Comparison of ENCODE assay signal across 1 cellular context in the genomic region with DNA sequence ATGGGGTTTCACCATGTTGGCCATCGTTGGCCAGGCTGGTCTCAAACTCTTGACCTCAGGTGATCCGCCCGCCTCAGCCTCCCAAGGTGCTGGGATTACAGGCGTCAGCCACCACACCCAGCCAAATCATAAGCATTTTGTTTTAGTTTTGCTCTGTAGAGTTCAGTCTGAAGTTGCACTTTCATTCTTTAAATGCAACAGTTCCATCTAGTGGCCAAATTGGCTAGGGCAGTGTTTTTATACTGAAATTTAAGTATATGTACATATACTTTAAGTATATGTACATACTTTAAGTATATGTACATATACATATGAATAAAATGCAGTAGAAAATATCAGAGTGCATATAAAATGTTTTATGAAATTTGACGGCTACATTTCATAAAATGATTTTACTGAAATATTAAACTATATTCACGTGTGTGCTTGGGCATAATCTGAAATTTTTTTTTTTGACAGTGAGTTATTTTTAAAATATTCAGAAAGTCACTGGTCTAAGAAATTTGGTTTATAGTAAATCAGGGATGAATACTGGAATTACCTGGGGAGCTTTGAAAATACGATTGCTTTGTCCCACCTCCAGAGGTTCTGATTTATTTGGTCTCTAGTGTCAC.
TF ChIP-seq lines count a peak whose summit lies in the region.

No MANE protein-coding gene starts in this region.

TF ChIP-seq in HCT116, 20 proteins besides CTCF, POLR2A, EP300 and RAD21 (continued from another document):
- TF ChIP-seq, protein P1, sequence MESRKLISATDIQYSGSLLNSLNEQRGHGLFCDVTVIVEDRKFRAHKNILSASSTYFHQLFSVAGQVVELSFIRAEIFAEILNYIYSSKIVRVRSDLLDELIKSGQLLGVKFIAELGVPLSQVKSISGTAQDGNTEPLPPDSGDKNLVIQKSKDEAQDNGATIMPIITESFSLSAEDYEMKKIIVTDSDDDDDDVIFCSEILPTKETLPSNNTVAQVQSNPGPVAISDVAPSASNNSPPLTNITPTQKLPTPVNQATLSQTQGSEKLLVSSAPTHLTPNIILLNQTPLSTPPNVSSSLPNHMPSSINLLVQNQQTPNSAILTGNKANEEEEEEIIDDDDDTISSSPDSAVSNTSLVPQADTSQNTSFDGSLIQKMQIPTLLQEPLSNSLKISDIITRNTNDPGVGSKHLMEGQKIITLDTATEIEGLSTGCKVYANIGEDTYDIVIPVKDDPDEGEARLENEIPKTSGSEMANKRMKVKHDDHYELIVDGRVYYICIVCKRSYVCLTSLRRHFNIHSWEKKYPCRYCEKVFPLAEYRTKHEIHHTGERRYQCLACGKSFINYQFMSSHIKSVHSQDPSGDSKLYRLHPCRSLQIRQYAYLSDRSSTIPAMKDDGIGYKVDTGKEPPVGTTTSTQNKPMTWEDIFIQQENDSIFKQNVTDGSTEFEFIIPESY (IDR thresholded peaks at IDR 0.05; ENCODE audit: extremely low read depth, insufficient replicate concordance, low read length), result no peak
- no peak for TF ChIP-seq EZH2 (IDR thresholded peaks at IDR 0.05)
- TF ChIP-seq CBX3 (IDR thresholded peaks at IDR 0.05; ENCODE audit: low read depth), result no peak
- no peak for TF ChIP-seq CEBPB (IDR thresholded peaks at IDR 0.05; ENCODE audit: low read depth)
- TF ChIP-seq ZNF274 (IDR thresholded peaks at IDR 0.05; ENCODE audit: low read depth, low read length), result no peak
- TF ChIP-seq YY1 (IDR thresholded peaks at IDR 0.05; ENCODE audit: extremely low read depth, insufficient replicate concordance, low read depth, low read length), result no peak
- no peak for TF ChIP-seq JUND (IDR thresholded peaks at IDR 0.05)
- TF ChIP-seq TCF7L2 (IDR thresholded peaks at IDR 0.05; ENCODE audit: borderline replicate concordance, extremely low read depth, insufficient read depth, insufficient read length), result no peak
- TF ChIP-seq FOSL1 (IDR thresholded peaks at IDR 0.05; ENCODE audit: low read depth), result no peak
- no peak for TF ChIP-seq ELF1 (IDR thresholded peaks at IDR 0.05; ENCODE audit: borderline replicate concordance, low read depth)
- TF ChIP-seq, protein P2, sequence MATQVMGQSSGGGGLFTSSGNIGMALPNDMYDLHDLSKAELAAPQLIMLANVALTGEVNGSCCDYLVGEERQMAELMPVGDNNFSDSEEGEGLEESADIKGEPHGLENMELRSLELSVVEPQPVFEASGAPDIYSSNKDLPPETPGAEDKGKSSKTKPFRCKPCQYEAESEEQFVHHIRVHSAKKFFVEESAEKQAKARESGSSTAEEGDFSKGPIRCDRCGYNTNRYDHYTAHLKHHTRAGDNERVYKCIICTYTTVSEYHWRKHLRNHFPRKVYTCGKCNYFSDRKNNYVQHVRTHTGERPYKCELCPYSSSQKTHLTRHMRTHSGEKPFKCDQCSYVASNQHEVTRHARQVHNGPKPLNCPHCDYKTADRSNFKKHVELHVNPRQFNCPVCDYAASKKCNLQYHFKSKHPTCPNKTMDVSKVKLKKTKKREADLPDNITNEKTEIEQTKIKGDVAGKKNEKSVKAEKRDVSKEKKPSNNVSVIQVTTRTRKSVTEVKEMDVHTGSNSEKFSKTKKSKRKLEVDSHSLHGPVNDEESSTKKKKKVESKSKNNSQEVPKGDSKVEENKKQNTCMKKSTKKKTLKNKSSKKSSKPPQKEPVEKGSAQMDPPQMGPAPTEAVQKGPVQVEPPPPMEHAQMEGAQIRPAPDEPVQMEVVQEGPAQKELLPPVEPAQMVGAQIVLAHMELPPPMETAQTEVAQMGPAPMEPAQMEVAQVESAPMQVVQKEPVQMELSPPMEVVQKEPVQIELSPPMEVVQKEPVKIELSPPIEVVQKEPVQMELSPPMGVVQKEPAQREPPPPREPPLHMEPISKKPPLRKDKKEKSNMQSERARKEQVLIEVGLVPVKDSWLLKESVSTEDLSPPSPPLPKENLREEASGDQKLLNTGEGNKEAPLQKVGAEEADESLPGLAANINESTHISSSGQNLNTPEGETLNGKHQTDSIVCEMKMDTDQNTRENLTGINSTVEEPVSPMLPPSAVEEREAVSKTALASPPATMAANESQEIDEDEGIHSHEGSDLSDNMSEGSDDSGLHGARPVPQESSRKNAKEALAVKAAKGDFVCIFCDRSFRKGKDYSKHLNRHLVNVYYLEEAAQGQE (IDR thresholded peaks at IDR 0.05; ENCODE audit: low read depth), result no peak
- no peak for TF ChIP-seq SP1 (IDR thresholded peaks at IDR 0.05; ENCODE audit: low read depth)
- TF ChIP-seq, protein P3, sequence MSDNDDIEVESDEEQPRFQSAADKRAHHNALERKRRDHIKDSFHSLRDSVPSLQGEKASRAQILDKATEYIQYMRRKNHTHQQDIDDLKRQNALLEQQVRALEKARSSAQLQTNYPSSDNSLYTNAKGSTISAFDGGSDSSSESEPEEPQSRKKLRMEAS (IDR thresholded peaks at IDR 0.05), result no peak
- no peak for TF ChIP-seq POLR2AphosphoS5 (IDR thresholded peaks at IDR 0.05; ENCODE audit: low read depth, low read length)
